17 cellular contexts compared by ENCODE assay signal in genomic region chr3:162072656-162073055, GRCh38.
DNase-seq lines count a peak whose midpoint lies in the region; ATAC-seq and TF ChIP-seq lines count a peak whose summit lies in the region.
"Had no signal": no experiment of that assay in that cellular context is flagged by ENCODE, and none has a peak within 500 bp of the region (broad histone marks: within the 10 kb centered on the region; RNA-seq: fewer than 3 reads in every experiment).

No MANE protein-coding gene starts in this region.

- H4K20me1 ChIP-seq in GM23338 (replicated peaks; ENCODE audit: insufficient read depth) (no peaks in the 10 kb centered on the region), neural progenitor cell (ENCODE audit: low read depth) (no peaks in the 10 kb centered on the region)

- H3K36me3 ChIP-seq in GM23338 (ENCODE audit: insufficient read depth), result no peaks in the 10 kb centered on the region
- no peaks in the 10 kb centered on the region for H3K36me3 ChIP-seq in neural progenitor cell
- no peaks in the 10 kb centered on the region for H3K36me3 ChIP-seq in upper lobe of left lung
- H3K36me3 ChIP-seq: BE2C, SJCRH30 had no signal

- no peaks in the 10 kb centered on the region for H3K4me1 ChIP-seq in GM23338 (ENCODE audit: insufficient read depth)
- H3K4me1 ChIP-seq in neural progenitor cell, result peaks cover 25% of the 10 kb centered on the region
- H3K4me1 ChIP-seq in upper lobe of left lung, result no peaks in the 10 kb centered on the region
- H3K4me1 ChIP-seq: BE2C had no signal

- H3F3A ChIP-seq in GM23338 (replicated peaks; ENCODE audit: low read depth) (no peaks in the 10 kb centered on the region), neural progenitor cell (ENCODE audit: low read depth) (peaks cover 7% of the 10 kb centered on the region)

- no peak overlapping the region for H3K4me2 ChIP-seq in GM23338
- H3K4me2 ChIP-seq in neural progenitor cell, result no peak overlapping the region

- WGBS in upper lobe of left lung, 2 donors, result 74 to 85% methylated on average over 2 of the region's 2 CpGs

- H3K4me1 Mint-ChIP-seq in GM23338 (no peaks in the 10 kb centered on the region; the same call in 2 of the 3 replicates), neural progenitor cell (peaks cover 35% of the 10 kb centered on the region)
- H3K4me1 Mint-ChIP-seq in activated T-helper 1 cell treated with anti-CD3 and anti-CD28 coated beads, Interleukin-12 subunit alpha, Interleukin-12 subunit beta, Interleukin-2, Interleukin-4 antibody, amounts not matched to agents 30 ng/mL and 10 ng/mL and 1 ng/mL, durations not matched to agents 14 hours and 24 hours and 36 hours (ENCODE audit: low read depth), result no peaks in the 10 kb centered on the region
- H3K4me1 Mint-ChIP-seq: IgD-negative memory B cell had no signal

- no peak overlapping the region for H3K27ac Mint-ChIP-seq in GM23338
- H3K27ac Mint-ChIP-seq in neural progenitor cell, result peak overlapping the region; percentile 74
- no peak overlapping the region for H3K27ac Mint-ChIP-seq in activated T-helper 1 cell treated with anti-CD3 and anti-CD28 coated beads, Interleukin-12 subunit alpha, Interleukin-12 subunit beta, Interleukin-2, Interleukin-4 antibody, amounts not matched to agents 30 ng/mL and 10 ng/mL and 1 ng/mL, durations not matched to agents 14 hours and 24 hours and 36 hours
- H3K27ac Mint-ChIP-seq: IgD-negative memory B cell; T-helper 1 cell treated with Interleukin-12 subunit alpha and Interleukin-12 subunit beta and Interleukin-4 antibody, amounts not matched to agents 30 μg/mL and 1 μg/mL, for 36 hours had no signal

- no peaks in the 10 kb centered on the region for H3K9me2 ChIP-seq in GM23338 (ENCODE audit: insufficient read depth)

- H3K27ac ChIP-seq in GM23338 (ENCODE audit: low read depth), result no peak overlapping the region
- H3K27ac ChIP-seq in neural progenitor cell, result peak overlapping the region; percentile 60
- no peak overlapping the region for H3K27ac ChIP-seq in upper lobe of left lung
- H3K27ac ChIP-seq: SJCRH30 had no signal

- H3K4me3 Mint-ChIP-seq in GM23338 (no peak overlapping the region), neural progenitor cell (no peak overlapping the region)
- no peak overlapping the region for H3K4me3 Mint-ChIP-seq in activated T-helper 1 cell treated with anti-CD3 and anti-CD28 coated beads, Interleukin-12 subunit alpha, Interleukin-12 subunit beta, Interleukin-2, Interleukin-4 antibody, amounts not matched to agents 30 ng/mL and 10 ng/mL and 1 ng/mL, durations not matched to agents 14 hours and 24 hours and 36 hours
- H3K4me3 Mint-ChIP-seq: T-helper 1 cell treated with Interleukin-12 subunit alpha and Interleukin-12 subunit beta and Interleukin-4 antibody, amounts not matched to agents 30 μg/mL and 1 μg/mL, for 36 hours had no signal

- DNase-seq in COR-L47 (lab: John Stamatoyannopoulos, UW) (peak; percentile 3), GM23338 (ENCODE audit: low spot score) (no peak), NCI-H2081 treated with DMSO at 0.1 percent for 48 hours (lab: John Stamatoyannopoulos, UW) (peak; percentile 87), neural progenitor cell (ENCODE audit: low spot score) (no peak), upper lobe of left lung (no peak), NCI-H2196 treated with DMSO at 0.1 percent for 48 hours (lab: John Stamatoyannopoulos, UW; ENCODE audit: unreplicated experiment) (no peak)
- no peak for DNase-seq in activated T-helper 1 cell treated with anti-CD3 and anti-CD28 coated beads, Interleukin-12 subunit alpha, Interleukin-12 subunit beta, Interleukin-2, Interleukin-4 antibody, amounts not matched to agents 30 ng/mL and 10 ng/mL and 1 ng/mL, durations not matched to agents 14 hours and 24 hours and 36 hours (ENCODE audit: low spot score)
- DNase-seq: BE2C, MV-4-11, NCI-H1436, NCI-H2107, NCI-H345, NCI-H524, SJCRH30, T1000 had no signal

- H2AFZ ChIP-seq in GM23338, result peak overlapping the region; percentile 28
- no peak overlapping the region for H2AFZ ChIP-seq in neural progenitor cell (replicated peaks)

- no peaks in the 10 kb centered on the region for H3K9me3 Mint-ChIP-seq in GM23338
- no peaks in the 10 kb centered on the region for H3K9me3 Mint-ChIP-seq in neural progenitor cell
- H3K9me3 Mint-ChIP-seq in activated T-helper 1 cell treated with anti-CD3 and anti-CD28 coated beads, Interleukin-12 subunit alpha, Interleukin-12 subunit beta, Interleukin-2, Interleukin-4 antibody, amounts not matched to agents 30 ng/mL and 10 ng/mL and 1 ng/mL, durations not matched to agents 14 hours and 24 hours and 36 hours, result no peaks in the 10 kb centered on the region
- H3K9me3 Mint-ChIP-seq: T-helper 1 cell treated with Interleukin-12 subunit alpha and Interleukin-12 subunit beta and Interleukin-4 antibody, amounts not matched to agents 30 μg/mL and 1 μg/mL, for 36 hours had no signal

- TF ChIP-seq EP300 in upper lobe of left lung (IDR thresholded peaks at IDR 0.05), result no peak

- intact Hi-C loops in activated T-helper 1 cell treated with anti-CD3 and anti-CD28 coated beads, Interleukin-12 subunit alpha, Interleukin-12 subunit beta, Interleukin-2, Interleukin-4 antibody, amounts not matched to agents 30 ng/mL and 10 ng/mL and 1 ng/mL, durations not matched to agents 14 hours and 24 hours and 36 hours (cut with micrococcal nuclease), result no loop called here

- H3K4me3 ChIP-seq in GM23338, result no peak overlapping the region
- no peak overlapping the region for H3K4me3 ChIP-seq in neural progenitor cell
- H3K4me3 ChIP-seq in upper lobe of left lung, result no peak overlapping the region
- H3K4me3 ChIP-seq: SJCRH30 had no signal

- no peak for TF ChIP-seq POLR2A in upper lobe of left lung (IDR thresholded peaks at IDR 0.05)

- H3K79me2 ChIP-seq in GM23338 (replicated peaks; ENCODE audit: insufficient read depth) (no peaks in the 10 kb centered on the region), neural progenitor cell (ENCODE audit: low read depth) (no peaks in the 10 kb centered on the region)

- TF ChIP-seq CTCF in GM23338 (conservative IDR thresholded peaks at IDR 0.05; ENCODE audit: low read depth in 2 of 2) (no peak), neural progenitor cell (IDR thresholded peaks at IDR 0.05) (no peak), upper lobe of left lung (IDR thresholded peaks at IDR 0.05) (no peak)

- no peak overlapping the region for H3K9ac ChIP-seq in neural progenitor cell

- H3K36me3 Mint-ChIP-seq in GM23338 (ENCODE audit: low read depth) (no peaks in the 10 kb centered on the region), neural progenitor cell (no peaks in the 10 kb centered on the region)
- H3K36me3 Mint-ChIP-seq in activated T-helper 1 cell treated with anti-CD3 and anti-CD28 coated beads, Interleukin-12 subunit alpha, Interleukin-12 subunit beta, Interleukin-2, Interleukin-4 antibody, amounts not matched to agents 30 ng/mL and 10 ng/mL and 1 ng/mL, durations not matched to agents 14 hours and 24 hours and 36 hours (ENCODE audit: low read depth), result no peaks in the 10 kb centered on the region
- H3K36me3 Mint-ChIP-seq: IgD-negative memory B cell had no signal

- H3K9me3 ChIP-seq in neural progenitor cell (ENCODE audit: low read depth), result no peaks in the 10 kb centered on the region
- no peaks in the 10 kb centered on the region for H3K9me3 ChIP-seq in upper lobe of left lung
- H3K9me3 ChIP-seq: BE2C, SJCRH30 had no signal

- H3K27me3 Mint-ChIP-seq in GM23338 (ENCODE audit: insufficient read depth, low read depth, poor library complexity) (peaks cover 3% of the 10 kb centered on the region), neural progenitor cell (ENCODE audit: insufficient read depth, low read depth) (no peaks in the 10 kb centered on the region)
- H3K27me3 Mint-ChIP-seq in activated T-helper 1 cell treated with anti-CD3 and anti-CD28 coated beads, Interleukin-12 subunit alpha, Interleukin-12 subunit beta, Interleukin-2, Interleukin-4 antibody, amounts not matched to agents 30 ng/mL and 10 ng/mL and 1 ng/mL, durations not matched to agents 14 hours and 24 hours and 36 hours (ENCODE audit: insufficient read depth), result no peaks in the 10 kb centered on the region
- H3K27me3 Mint-ChIP-seq: IgD-negative memory B cell had no signal

- ATAC-seq in GM23338 (no peak), upper lobe of left lung (ENCODE audit: low FRiP score in 2 of 2) (no peak)

- H3K27me3 ChIP-seq in GM23338 (ENCODE audit: insufficient read depth) (no peaks in the 10 kb centered on the region), neural progenitor cell (no peaks in the 10 kb centered on the region), upper lobe of left lung (no peaks in the 10 kb centered on the region)
- H3K27me3 ChIP-seq: BE2C, SJCRH30 had no signal

TF ChIP-seq in GM23338, 12 proteins besides CTCF, POLR2A, EP300 and RAD21 (continues in another document):
- no peak for TF ChIP-seq EZH2phosphoT487 (IDR thresholded peaks at IDR 0.05; ENCODE audit: unreplicated experiment)
- no peak for TF ChIP-seq JUNB (IDR thresholded peaks at IDR 0.05; ENCODE audit: unreplicated experiment)
- TF ChIP-seq POLR2AphosphoS5 (IDR thresholded peaks at IDR 0.05; ENCODE audit: low read depth), result no peak
- no peak for TF ChIP-seq NANOG (IDR thresholded peaks at IDR 0.05; ENCODE audit: borderline replicate concordance)
- no peak for TF ChIP-seq ZNF114 (CRISPR knock-in tag; IDR thresholded peaks at IDR 0.05)
- TF ChIP-seq STAT1 (IDR thresholded peaks at IDR 0.05; ENCODE audit: unreplicated experiment), result no peak
- TF ChIP-seq, protein P1, sequence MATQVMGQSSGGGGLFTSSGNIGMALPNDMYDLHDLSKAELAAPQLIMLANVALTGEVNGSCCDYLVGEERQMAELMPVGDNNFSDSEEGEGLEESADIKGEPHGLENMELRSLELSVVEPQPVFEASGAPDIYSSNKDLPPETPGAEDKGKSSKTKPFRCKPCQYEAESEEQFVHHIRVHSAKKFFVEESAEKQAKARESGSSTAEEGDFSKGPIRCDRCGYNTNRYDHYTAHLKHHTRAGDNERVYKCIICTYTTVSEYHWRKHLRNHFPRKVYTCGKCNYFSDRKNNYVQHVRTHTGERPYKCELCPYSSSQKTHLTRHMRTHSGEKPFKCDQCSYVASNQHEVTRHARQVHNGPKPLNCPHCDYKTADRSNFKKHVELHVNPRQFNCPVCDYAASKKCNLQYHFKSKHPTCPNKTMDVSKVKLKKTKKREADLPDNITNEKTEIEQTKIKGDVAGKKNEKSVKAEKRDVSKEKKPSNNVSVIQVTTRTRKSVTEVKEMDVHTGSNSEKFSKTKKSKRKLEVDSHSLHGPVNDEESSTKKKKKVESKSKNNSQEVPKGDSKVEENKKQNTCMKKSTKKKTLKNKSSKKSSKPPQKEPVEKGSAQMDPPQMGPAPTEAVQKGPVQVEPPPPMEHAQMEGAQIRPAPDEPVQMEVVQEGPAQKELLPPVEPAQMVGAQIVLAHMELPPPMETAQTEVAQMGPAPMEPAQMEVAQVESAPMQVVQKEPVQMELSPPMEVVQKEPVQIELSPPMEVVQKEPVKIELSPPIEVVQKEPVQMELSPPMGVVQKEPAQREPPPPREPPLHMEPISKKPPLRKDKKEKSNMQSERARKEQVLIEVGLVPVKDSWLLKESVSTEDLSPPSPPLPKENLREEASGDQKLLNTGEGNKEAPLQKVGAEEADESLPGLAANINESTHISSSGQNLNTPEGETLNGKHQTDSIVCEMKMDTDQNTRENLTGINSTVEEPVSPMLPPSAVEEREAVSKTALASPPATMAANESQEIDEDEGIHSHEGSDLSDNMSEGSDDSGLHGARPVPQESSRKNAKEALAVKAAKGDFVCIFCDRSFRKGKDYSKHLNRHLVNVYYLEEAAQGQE (IDR thresholded peaks at IDR 0.05; ENCODE audit: unreplicated experiment), result no peak

Comparison
In these comparisons a context has a peak if more than half of its experiments do, and no peak if none do; other contexts are left out.
1. DNase-seq: peak in COR-L47 (single experiment) and NCI-H2081 treated with DMSO at 0.1 percent for 48 hours (single experiment); none in GM23338 (single experiment), neural progenitor cell (single experiment), upper lobe of left lung (0 of 2), activated T-helper 1 cell treated with anti-CD3 and anti-CD28 coated beads, Interleukin-12 subunit alpha, Interleukin-12 subunit beta, Interleukin-2, Interleukin-4 antibody, amounts not matched to agents 30 ng/mL and 10 ng/mL and 1 ng/mL, durations not matched to agents 14 hours and 24 hours and 36 hours (single experiment) and NCI-H2196 treated with DMSO at 0.1 percent for 48 hours (single experiment).